Comparison of ENCODE assay signal across 8 cellular contexts in genomic region chr21:22791986-22792560, GRCh38.
DNase-seq lines count a peak whose midpoint lies in the region; ATAC-seq and TF ChIP-seq lines count a peak whose summit lies in the region.

No MANE protein-coding gene starts in this region.

- TF ChIP-seq CTCF in GM12875 (IDR thresholded peaks at IDR 0.05; ENCODE audit: borderline replicate concordance, insufficient read depth, low read depth, low read length), result peak; percentile 24; the same call in 1 of the 2 replicates
- peak; percentile 44 for TF ChIP-seq CTCF in parathyroid adenoma (IDR thresholded peaks at IDR 0.05)

- H3K4me3 ChIP-seq in GM12875 (ENCODE audit: low read depth, low read length) (no peak overlapping the region), parathyroid adenoma (ENCODE audit: low read depth, low read length) (no peak overlapping the region)

- no peak for ATAC-seq in HG03342 (IDR thresholded peaks at IDR 0.05; ENCODE audit: unreplicated experiment)

- no peaks in the 10 kb centered on the region for H3K36me3 ChIP-seq in parathyroid adenoma (ENCODE audit: control insufficient read depth, insufficient read depth, low read length)

- H3K79me2 ChIP-seq in parathyroid adenoma, result no peaks in the 10 kb centered on the region

- H3K9ac ChIP-seq in parathyroid adenoma, result no peak overlapping the region

- H3K4me1 ChIP-seq in parathyroid adenoma, result no peaks in the 10 kb centered on the region

- no peaks in the 10 kb centered on the region for H3K27me3 ChIP-seq in parathyroid adenoma (ENCODE audit: control insufficient read depth, insufficient read depth, low read length)

- H3K4me2 ChIP-seq in parathyroid adenoma (ENCODE audit: low read length), result no peak overlapping the region

- no peak overlapping the region for H2AFZ ChIP-seq in parathyroid adenoma

- H3K9me3 ChIP-seq in parathyroid adenoma (ENCODE audit: control insufficient read depth, low read length), result no peaks in the 10 kb centered on the region

- in situ Hi-C loops in SK-MEL-5 (cut with HindIII; ENCODE audit: low pct_unique_long_range_greater_than_20kb, low sequenced_read_pairs), result no loop called here

- peak; percentile 46 for DNase-seq in AG08395 (ENCODE audit: low spot score)
- peak; percentile 77 for DNase-seq in NAMALWA (ENCODE audit: low spot score)
- DNase-seq in SK-MEL-5 (ENCODE audit: low read depth, low spot score), result peak; percentile 58
- DNase-seq in fibroblast of gingiva (ENCODE audit: low read depth), result peak; percentile 20
- no peak for DNase-seq in stimulated activated CD4-positive, alpha-beta T cell treated with anti-CD3 and anti-CD28 coated beads, Interleukin-12 subunit alpha, Interleukin-12 subunit beta, amount 100 ng/mL, for 4 hours

- H3K27ac ChIP-seq in parathyroid adenoma, result no peak overlapping the region
